ENCODE assay signal across 9 cellular contexts in the genomic region with DNA sequence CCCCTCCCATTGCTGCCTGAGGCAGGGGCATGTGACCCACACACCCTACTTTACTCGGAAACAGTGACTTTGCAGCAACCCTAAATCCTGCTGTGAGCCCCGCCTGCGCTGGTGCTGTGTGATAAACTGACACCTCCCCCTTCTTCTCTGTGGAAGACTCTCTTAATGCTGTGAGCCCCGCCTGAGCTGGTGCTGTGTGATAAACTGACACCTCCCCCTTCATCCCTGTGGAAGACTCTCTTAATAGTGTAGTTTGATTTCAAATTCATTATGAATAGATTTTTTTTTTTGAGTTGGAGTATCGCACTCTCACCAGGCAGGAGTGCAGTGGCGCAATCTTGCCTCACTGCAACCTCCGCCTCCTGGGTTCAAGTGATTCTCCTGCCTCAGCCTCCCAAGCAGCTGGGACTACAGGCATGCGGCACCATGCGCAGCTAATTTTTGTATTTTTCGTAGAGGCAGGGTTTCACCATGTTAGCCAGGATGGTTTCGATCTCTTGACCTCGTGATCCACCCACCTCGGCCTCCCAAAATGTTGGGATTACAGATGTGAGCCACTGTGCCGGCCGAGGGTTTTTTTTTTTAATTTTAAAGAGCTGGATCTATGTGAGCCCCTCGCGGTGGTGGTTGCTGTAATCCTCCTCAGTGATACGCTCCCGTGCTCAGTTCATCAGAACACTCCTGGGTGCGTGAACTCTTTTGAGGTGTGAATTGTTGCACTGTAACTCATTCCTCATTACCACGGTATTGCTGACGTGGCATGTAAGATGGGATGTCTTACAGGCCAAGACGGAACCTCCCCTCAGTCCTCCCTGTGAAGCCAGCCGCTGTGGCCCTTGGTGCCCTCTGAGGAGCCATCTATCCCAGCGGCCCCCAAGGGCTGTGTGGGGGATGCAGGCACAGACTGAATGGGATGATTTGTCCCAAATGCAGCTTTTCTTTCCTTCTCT.
DNase-seq lines count a peak whose midpoint lies in the region; ATAC-seq lines count a peak whose summit lies in the region.
"Had no signal": no experiment of that assay in that cellular context is flagged by ENCODE, and none has a peak within 500 bp of the region (broad histone marks: within the 10 kb centered on the region; RNA-seq: fewer than 3 reads in every experiment).

No MANE protein-coding gene starts in this region.

- peaks cover 57% of the 10 kb centered on the region for H3K4me1 Mint-ChIP-seq in activated CD8-positive, alpha-beta T cell treated with anti-CD3 and anti-CD28 coated beads, Interleukin-2, amount 10 ng/mL, durations not matched to agents 7 days and 5 days (ENCODE audit: low read depth)
- peaks cover 72 to 77% of the 10 kb centered on the region in 2 donors for H3K4me1 Mint-ChIP-seq in immature natural killer cell
- peaks cover 72% of the 10 kb centered on the region for H3K4me1 Mint-ChIP-seq in stimulated activated effector memory CD8-positive, alpha-beta T cell treated with anti-CD3 and anti-CD28 coated beads, Interleukin-12 subunit alpha, Interleukin-12 subunit beta, amount 100 ng/mL, for 72 hours

- ATAC-seq in activated CD4-positive, CD25-positive, alpha-beta regulatory T cell treated with anti-CD3 and anti-CD28 coated beads, Interleukin-2, amount 50 U/mL, for 24 hours: peak; percentile 33 to 34
- peak; percentile 73 for ATAC-seq in activated CD8-positive, alpha-beta T cell treated with anti-CD3 and anti-CD28 coated beads, Interleukin-2, amount 10 ng/mL, durations not matched to agents 7 days and 5 days
- peak; percentile 63 for ATAC-seq in stimulated activated effector memory CD8-positive, alpha-beta T cell treated with anti-CD3 and anti-CD28 coated beads, Interleukin-12 subunit alpha, Interleukin-12 subunit beta, amount 100 ng/mL, for 72 hours

- peak overlapping the region; percentile 43 for H3K27ac Mint-ChIP-seq in activated CD8-positive, alpha-beta T cell treated with anti-CD3 and anti-CD28 coated beads, Interleukin-2, amount 10 ng/mL, durations not matched to agents 7 days and 5 days
- H3K27ac Mint-ChIP-seq in immature natural killer cell: peak overlapping the region in 5 of 6 donors; percentile 77 to 90 (median 81)
- peak overlapping the region; percentile 78 for H3K27ac Mint-ChIP-seq in stimulated activated effector memory CD8-positive, alpha-beta T cell treated with anti-CD3 and anti-CD28 coated beads, Interleukin-12 subunit alpha, Interleukin-12 subunit beta, amount 100 ng/mL, for 72 hours

- no peak for DNase-seq in activated CD4-positive, CD25-positive, alpha-beta regulatory T cell (lab: John Stamatoyannopoulos, UW)
- peak; percentile 69 for DNase-seq in activated CD8-positive, alpha-beta T cell treated with anti-CD3 and anti-CD28 coated beads, Interleukin-2, amount 10 ng/mL, durations not matched to agents 7 days and 5 days
- DNase-seq in immature natural killer cell: peak; percentile 43 to 57 (median 52)
- no peak for DNase-seq in stimulated activated effector memory CD8-positive, alpha-beta T cell treated with anti-CD3 and anti-CD28 coated beads, Interleukin-12 subunit alpha, Interleukin-12 subunit beta, amount 100 ng/mL, for 72 hours (ENCODE audit: low spot score in 2 of 2)
- DNase-seq in DMS153 treated with DMSO at 0.1 percent for 48 hours (lab: John Stamatoyannopoulos, UW; ENCODE audit: unreplicated experiment): no peak
- DNase-seq in epidermal melanocyte (ENCODE audit: insufficient read length, low spot score): no peak
- no peak for DNase-seq in DMS53 (lab: John Stamatoyannopoulos, UW)
- DNase-seq: NCI-H187 treated with DMSO at 0.1 percent for 48 hours had no signal

- CTCF ChIA-PET in activated CD8-positive, alpha-beta T cell treated with anti-CD3 and anti-CD28 coated beads, Interleukin-2, amount 10 ng/mL, durations not matched to agents 7 days and 5 days (lab: Charles Lee): no interaction called here

- H3K27me3 Mint-ChIP-seq in activated CD8-positive, alpha-beta T cell treated with anti-CD3 and anti-CD28 coated beads, Interleukin-2, amount 10 ng/mL, durations not matched to agents 7 days and 5 days (ENCODE audit: low read depth): no peaks in the 10 kb centered on the region
- peaks cover 0 to 13% (median 5%) of the 10 kb centered on the region in 3 donors for H3K27me3 Mint-ChIP-seq in immature natural killer cell (ENCODE audit: low read depth in 3 of 3)

- peaks cover 3% of the 10 kb centered on the region for H3K36me3 Mint-ChIP-seq in activated CD8-positive, alpha-beta T cell treated with anti-CD3 and anti-CD28 coated beads, Interleukin-2, amount 10 ng/mL, durations not matched to agents 7 days and 5 days (ENCODE audit: low read depth)
- peaks cover 0 to 3% (median 0%) of the 10 kb centered on the region in 3 donors for H3K36me3 Mint-ChIP-seq in immature natural killer cell
- peaks cover 7% of the 10 kb centered on the region for H3K36me3 Mint-ChIP-seq in stimulated activated effector memory CD8-positive, alpha-beta T cell treated with anti-CD3 and anti-CD28 coated beads, Interleukin-12 subunit alpha, Interleukin-12 subunit beta, amount 100 ng/mL, for 72 hours

- H3K9me3 Mint-ChIP-seq in activated CD8-positive, alpha-beta T cell treated with anti-CD3 and anti-CD28 coated beads, Interleukin-2, amount 10 ng/mL, durations not matched to agents 7 days and 5 days (ENCODE audit: insufficient read depth): no peaks in the 10 kb centered on the region
- H3K9me3 Mint-ChIP-seq in immature natural killer cell: no peaks in the 10 kb centered on the region
- H3K9me3 Mint-ChIP-seq in stimulated activated effector memory CD8-positive, alpha-beta T cell treated with anti-CD3 and anti-CD28 coated beads, Interleukin-12 subunit alpha, Interleukin-12 subunit beta, amount 100 ng/mL, for 72 hours: no peaks in the 10 kb centered on the region

- peak overlapping the region; percentile 34 for H3K4me3 Mint-ChIP-seq in activated CD8-positive, alpha-beta T cell treated with anti-CD3 and anti-CD28 coated beads, Interleukin-2, amount 10 ng/mL, durations not matched to agents 7 days and 5 days
- peak overlapping the region; percentile 56 to 77 (median 73) for H3K4me3 Mint-ChIP-seq in immature natural killer cell
- peak overlapping the region; percentile 51 for H3K4me3 Mint-ChIP-seq in stimulated activated effector memory CD8-positive, alpha-beta T cell treated with anti-CD3 and anti-CD28 coated beads, Interleukin-12 subunit alpha, Interleukin-12 subunit beta, amount 100 ng/mL, for 72 hours

- POLR2A ChIA-PET in activated CD8-positive, alpha-beta T cell treated with anti-CD3 and anti-CD28 coated beads, Interleukin-2, amount 10 ng/mL, durations not matched to agents 7 days and 5 days (lab: Charles Lee): no interaction called here

Comparison
In these comparisons a context has a peak if more than half of its experiments do, and no peak if none do; other contexts are left out.
1. DNase-seq: peak in activated CD8-positive, alpha-beta T cell treated with anti-CD3 and anti-CD28 coated beads, Interleukin-2, amount 10 ng/mL, durations not matched to agents 7 days and 5 days (single experiment) and immature natural killer cell (3 of 3); none in activated CD4-positive, CD25-positive, alpha-beta regulatory T cell (0 of 4), stimulated activated effector memory CD8-positive, alpha-beta T cell treated with anti-CD3 and anti-CD28 coated beads, Interleukin-12 subunit alpha, Interleukin-12 subunit beta, amount 100 ng/mL, for 72 hours (0 of 2), DMS153 treated with DMSO at 0.1 percent for 48 hours (single experiment), epidermal melanocyte (single experiment) and DMS53 (single experiment).
2. Peak in every context shown above with its lines, with median percentiles within 50 percentile points of each other: ATAC-seq, H3K27ac Mint-ChIP-seq and H3K4me3 Mint-ChIP-seq.